In genomic region chr2:173343921-173344320, GRCh38 we compare ENCODE assay signal across 23 cellular contexts.
"Had no signal": no experiment of that assay in that cellular context is flagged by ENCODE, and none has a peak within 500 bp of the region (broad histone marks: within the 10 kb centered on the region; RNA-seq: fewer than 3 reads in every experiment).

No MANE protein-coding gene starts in this region.

- H3K4me3 ChIP-seq: coronary artery, dorsolateral prefrontal cortex, esophagus muscularis mucosa, gastroesophageal sphincter, heart left ventricle, hepatocyte, left lung, lung had no signal

- ATAC-seq: foreskin keratinocyte, gastroesophageal sphincter, heart left ventricle, left cardiac atrium, left lung, left ventricle myocardium superior had no signal

- H3K27ac ChIP-seq: coronary artery, dorsolateral prefrontal cortex, esophagus muscularis mucosa, foreskin keratinocyte, gastroesophageal sphincter, heart left ventricle, hepatocyte, left lung had no signal

- H3K27me3 ChIP-seq: esophagus muscularis mucosa, foreskin keratinocyte, gastroesophageal sphincter, hepatocyte, left lung had no signal

- H3K36me3 ChIP-seq: esophagus muscularis mucosa, gastroesophageal sphincter, heart left ventricle, left lung had no signal

- DNase-seq: dermis blood vessel endothelial cell; dorsolateral prefrontal cortex; effector CD4-positive, alpha-beta T cell; effector memory CD4-positive, alpha-beta T cell; foreskin keratinocyte; heart left ventricle; hypothalamus; left cardiac atrium; left lung; left ventricle myocardium superior; mammary epithelial cell; mesendoderm; midbrain had no signal

- FAIRE-seq: colon, endothelial cell of umbilical vein, frontal cortex, islet of Langerhans, keratinocyte had no signal

- H3K4me1 ChIP-seq: esophagus muscularis mucosa, foreskin keratinocyte, gastroesophageal sphincter, heart left ventricle, left lung had no signal
